Comparison of ENCODE assay signal across 12 cellular contexts in the genomic region with DNA sequence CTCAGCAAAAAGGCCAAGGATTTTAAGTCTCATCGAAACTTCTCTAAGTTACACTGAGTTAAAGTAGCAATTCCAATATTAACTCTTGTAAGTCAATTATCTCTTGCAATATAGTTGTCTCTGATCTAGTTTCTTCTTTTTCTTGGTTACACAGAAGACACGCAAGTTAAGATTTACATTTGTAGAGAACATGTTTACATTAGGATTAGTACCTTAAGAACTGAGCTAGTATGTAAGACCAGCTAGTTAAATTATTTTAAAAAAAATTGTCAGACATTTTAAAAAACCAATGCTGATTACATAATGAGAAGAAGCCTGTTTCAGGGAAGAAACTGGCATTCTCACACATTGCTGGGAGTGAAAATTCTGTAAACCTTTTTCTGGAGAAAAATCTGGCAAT. TPM values are rescaled to one million over a fixed set of nuclear protein-coding genes. Genes with fewer than 3 reads are reported as not detected.
"Had no signal": no experiment of that assay in that cellular context is flagged by ENCODE, and none has a peak within 500 bp of the region (broad histone marks: within the 10 kb centered on the region; RNA-seq: fewer than 3 reads in every experiment).

No MANE protein-coding gene starts in this region.

- FAIRE-seq: HTR-8/SVneo had no signal

- H3K4me2 ChIP-seq: KMS-11 had no signal

- H3K9ac ChIP-seq: GM23248, KMS-11 had no signal

- H3K27ac ChIP-seq: GM23248, KMS-11 had no signal

- H3K9me3 ChIP-seq: HAP-1 had no signal

- H3K4me3 ChIP-seq: GM23248, HAP-1 had no signal

- ATAC-seq: HCT116 had no signal

- H2AFZ ChIP-seq: GM23248 had no signal

- DNase-seq: GM23248, GOT3, H7, HFFc6, KBM-7 had no signal

RNA-seq across cellular contexts. Expression of a gene that starts 58.7 kb away (rescaled TPM):
- total RNA-seq: GM23248, H4, H7, HFFc6, HT-29 had no signal
- polyA plus RNA-seq: GM23248, IgD-negative memory B cell had no signal
